ENCODE assay signal across 10 cellular contexts in genomic region chr15:74723754-74724334, GRCh38. TPM values are rescaled to one million over a fixed set of nuclear protein-coding genes. Genes with fewer than 3 reads are reported as not detected.
DNase-seq lines count a peak whose midpoint lies in the region; ATAC-seq, FAIRE-seq and TF ChIP-seq lines count a peak whose summit lies in the region.
"Had no signal": no experiment of that assay in that cellular context is flagged by ENCODE, and none has a peak within 500 bp of the region (broad histone marks: within the 10 kb centered on the region; RNA-seq: fewer than 3 reads in every experiment).

No MANE protein-coding gene starts in this region.

- H3K14ac ChIP-seq in neuronal stem cell (ENCODE audit: low read length), result no peak overlapping the region

- no peak for FAIRE-seq in HTR-8/SVneo (lab: Jason Lieb, UNC)

- no peak overlapping the region for H2BK5ac ChIP-seq in neuronal stem cell (ENCODE audit: low read length)

- ATAC-seq in Panc1 (peak; percentile 34; the same call in 1 of the 2 replicates), HG03280 (IDR thresholded peaks at IDR 0.05; ENCODE audit: unreplicated experiment) (no peak)

- no peak overlapping the region for H3K9ac ChIP-seq in neuronal stem cell (ENCODE audit: low read depth, low read length, poor library complexity)

- H3K4ac ChIP-seq in neuronal stem cell (ENCODE audit: low read length), result no peak overlapping the region

- in situ Hi-C loops in Panc1 (cut with HindIII; ENCODE audit: low pct_unique_long_range_greater_than_20kb, low sequenced_read_pairs), result no loop called here

- WGBS in neuronal stem cell (ENCODE audit: extremely low coverage in 2 of 2, insufficient read length in 2 of 2, insufficient replicate concordance in 1 of 2), 2 donors, result no CpG with 5 or more reads among the region's 1 CpG
- WGBS in sigmoid colon, 2 donors, result 64 to 76% methylated on average over 1 of the region's 1 CpG

- POLR2A ChIA-PET in Panc1 (lab: Charles Lee), result interaction anchor here (0.6 kb wide), 2 partner anchors 71 to 170 kb away, joined by 5 to 6 read pairs; no protein-coding TSS in a partner anchor

- H3K36me3 ChIP-seq in Panc1 (ENCODE audit: control insufficient read depth, insufficient read depth, low read length), result no peaks in the 10 kb centered on the region
- H3K36me3 ChIP-seq in neuronal stem cell (replicated peaks in 1 of 2; ENCODE audit: control insufficient read depth in 2 of 2, insufficient read depth in 2 of 2, low read length in 2 of 2), result no peaks in the 10 kb centered on the region
- no peaks in the 10 kb centered on the region for H3K36me3 ChIP-seq in sigmoid colon

- H4K91ac ChIP-seq in neuronal stem cell (ENCODE audit: low read depth, low read length, poor library complexity), result no peak overlapping the region

- H3K27ac ChIP-seq in Panc1 (ENCODE audit: low read length) (no peak overlapping the region), neuronal stem cell (replicated peaks; ENCODE audit: low read length) (no peak overlapping the region), sigmoid colon (no peak overlapping the region)

- DNase-seq in DMS 273 treated with DMSO at 0.1 percent for 48 hours (lab: John Stamatoyannopoulos, UW), result peak; percentile 3
- DNase-seq in HTR-8/SVneo (ENCODE audit: insufficient read length, low spot score), result peak; percentile 78
- peak; percentile 32 for DNase-seq in Panc1 (ENCODE audit: low read depth, low spot score)
- DNase-seq in epithelial cell of esophagus (ENCODE audit: low read depth), result peak; percentile 78
- peak; percentile 82 for DNase-seq in neuronal stem cell (ENCODE audit: low spot score)
- DNase-seq in sigmoid colon, result no peak
- no peak for DNase-seq in T1000 (lab: John Stamatoyannopoulos, UW)

- no peak overlapping the region for H2BK120ac ChIP-seq in neuronal stem cell (ENCODE audit: low read depth, low read length)

- no peak for TF ChIP-seq EP300 in sigmoid colon (IDR thresholded peaks at IDR 0.05)

- intact Hi-C loops in Panc1 (cut with micrococcal nuclease; ENCODE audit: unreplicated experiment), result no loop called here
- intact Hi-C loops in sigmoid colon (cut with DNase I), result no loop called here

- CTCF ChIA-PET in Panc1 (lab: Charles Lee), result no interaction called here

- no peaks in the 10 kb centered on the region for H3K79me1 ChIP-seq in neuronal stem cell (ENCODE audit: low read depth, low read length)

- BruUV-seq in Panc1 (replicated peaks; lab: Mats Ljungman, UMichigan), result no TSS peak

- no peak overlapping the region for H2BK15ac ChIP-seq in neuronal stem cell (ENCODE audit: low read length)

- H3K9me3 ChIP-seq in Panc1 (ENCODE audit: control insufficient read depth, insufficient read depth, low read depth, low read length) (no peaks in the 10 kb centered on the region), neuronal stem cell (replicated peaks in 1 of 2; ENCODE audit: control insufficient read depth in 2 of 2, insufficient read depth in 1 of 2, low read depth in 1 of 2, low read length in 2 of 2) (peaks cover 8 to 9% of the 10 kb centered on the region in 2 donors), sigmoid colon (no peaks in the 10 kb centered on the region)

- no peak overlapping the region for H2AK5ac ChIP-seq in neuronal stem cell (ENCODE audit: low read depth, low read length)

- no peak overlapping the region for H3K4me2 ChIP-seq in neuronal stem cell (ENCODE audit: insufficient read depth, low read length, poor library complexity, severe bottlenecking)

- no peak overlapping the region for H4K8ac ChIP-seq in neuronal stem cell (ENCODE audit: low read depth, low read length)

- H3K18ac ChIP-seq in neuronal stem cell (ENCODE audit: low read length), result no peak overlapping the region

- TF ChIP-seq POLR2A in sigmoid colon (IDR thresholded peaks at IDR 0.05), result no peak

- H3K4me3 ChIP-seq in Panc1 (ENCODE audit: low read depth in 2 of 2, low read length in 2 of 2) (no peak overlapping the region), epithelial cell of esophagus (ENCODE audit: low read length) (no peak overlapping the region), neuronal stem cell (ENCODE audit: low read length in 2 of 2) (no peak overlapping the region), sigmoid colon (no peak overlapping the region)

- peaks cover 2% of the 10 kb centered on the region; the same call in 1 of the 2 replicates for H3K27me3 ChIP-seq in Panc1 (ENCODE audit: control insufficient read depth, insufficient read depth, low read length)
- peaks cover 0 to 12% (median 8%) of the 10 kb centered on the region in 3 experiments for H3K27me3 ChIP-seq in neuronal stem cell (ENCODE audit: control insufficient read depth in 3 of 3, insufficient read depth in 3 of 3, low read depth in 1 of 3, low read length in 3 of 3)
- peaks cover 0 to 11% (median 4%) of the 10 kb centered on the region in 3 donors for H3K27me3 ChIP-seq in sigmoid colon

- H2AFZ ChIP-seq in neuronal stem cell (ENCODE audit: low read length), result peak overlapping the region; percentile 37

- no peak overlapping the region for H2BK12ac ChIP-seq in neuronal stem cell (ENCODE audit: low read length)

- H3K4me1 ChIP-seq in Panc1 (ENCODE audit: control insufficient read depth, insufficient read depth, low read length) (no peaks in the 10 kb centered on the region), neuronal stem cell (ENCODE audit: control insufficient read depth in 2 of 2, insufficient read depth in 1 of 2, low read depth in 1 of 2, low read length in 2 of 2) (peaks cover 2 to 11% of the 10 kb centered on the region in 2 donors), sigmoid colon (peaks cover 0 to 25% (median 16%) of the 10 kb centered on the region in 4 donors)

- TF ChIP-seq CTCF in Panc1 (IDR thresholded peaks at IDR 0.05), result no peak
- TF ChIP-seq CTCF in epithelial cell of esophagus (IDR thresholded peaks at IDR 0.05; ENCODE audit: insufficient read depth, low read depth, low read length, missing control alignments), result no peak
- no peak for TF ChIP-seq CTCF in sigmoid colon (IDR thresholded peaks at IDR 0.05)

- H3K23ac ChIP-seq in neuronal stem cell (ENCODE audit: low read depth, low read length, poor library complexity), result no peak overlapping the region

RNA-seq across cellular contexts. Expression of gene CYP1A1, which starts 1.5 kb away (rescaled TPM):
- total RNA-seq in Panc1 (2021; ENCODE audit: unreplicated experiment) (0.15 TPM), sigmoid colon (1 to 10 TPM in 1 of 4 donors, under 1 TPM in 2, not detected in 1; 0.36 to 4.7 (median 0.49) TPM)
- 0.08 TPM for polyA plus RNA-seq in Panc1 (2012; ENCODE audit: insufficient read length)
- polyA plus RNA-seq in neuronal stem cell (2013, experiment 1 of 2), result 0.56 TPM
- polyA plus RNA-seq in neuronal stem cell (2013, experiment 2 of 2), result 0.33 TPM
- polyA plus RNA-seq in sigmoid colon, result under 1 TPM in 2 of 3 donors, not detected in 1; 0.09 to 0.92 TPM

RNA-seq across cellular contexts. Expression of gene CYP1A2, which starts 24.8 kb away (rescaled TPM):
- total RNA-seq in Panc1 (2021; ENCODE audit: unreplicated experiment), result not detected
- not detected for polyA plus RNA-seq in Panc1 (2012; ENCODE audit: insufficient read length)
- not detected for polyA plus RNA-seq in neuronal stem cell (2013, experiment 1 of 2)
- polyA plus RNA-seq in neuronal stem cell (2013, experiment 2 of 2), result not detected
- total RNA-seq in sigmoid colon, result not detected
- not detected for polyA plus RNA-seq in sigmoid colon
- total RNA-seq: glomerular endothelial cell, temporal lobe had no signal

RNA-seq across cellular contexts. Expression of gene EDC3, which starts 28.0 kb away (rescaled TPM):
- total RNA-seq in Panc1 (2021; ENCODE audit: unreplicated experiment) (45.5 TPM), sigmoid colon (10 to 100 TPM; 11.7 to 20.2 (median 17.7) TPM)
- 27.9 TPM for polyA plus RNA-seq in Panc1 (2012; ENCODE audit: insufficient read length)
- polyA plus RNA-seq in neuronal stem cell (2013, experiment 1 of 2), result 31.9 TPM
- 30.1 TPM for polyA plus RNA-seq in neuronal stem cell (2013, experiment 2 of 2)
- polyA plus RNA-seq in sigmoid colon, result 10 to 100 TPM; 11.6 to 22.0 (median 12.0) TPM

RNA-seq across cellular contexts. Expression of gene CSK, which starts 58.0 kb away (rescaled TPM):
- total RNA-seq in Panc1 (2021; ENCODE audit: unreplicated experiment), result 81.4 TPM
- 112 TPM for polyA plus RNA-seq in Panc1 (2012; ENCODE audit: insufficient read length)
- 40.7 TPM for polyA plus RNA-seq in neuronal stem cell (2013, experiment 1 of 2)
- polyA plus RNA-seq in neuronal stem cell (2013, experiment 2 of 2), result 40.4 TPM
- total RNA-seq in sigmoid colon, result 10 to 100 TPM in 3 of 4 donors, 1 to 10 TPM in 1; 9.7 to 22.4 (median 14.2) TPM
- polyA plus RNA-seq in sigmoid colon, result 100 to 1,000 TPM in 1 of 3 donors, 10 to 100 TPM in 2; 40.8 to 125 (median 55.0) TPM

Comparison
In these comparisons a context has a peak if more than half of its experiments do, and no peak if none do; other contexts are left out.
1. DNase-seq: peak in DMS 273 treated with DMSO at 0.1 percent for 48 hours (single experiment), HTR-8/SVneo (single experiment), Panc1 (single experiment), epithelial cell of esophagus (single experiment) and neuronal stem cell (single experiment); none in sigmoid colon (single experiment) and T1000 (single experiment).